In the genomic region with DNA sequence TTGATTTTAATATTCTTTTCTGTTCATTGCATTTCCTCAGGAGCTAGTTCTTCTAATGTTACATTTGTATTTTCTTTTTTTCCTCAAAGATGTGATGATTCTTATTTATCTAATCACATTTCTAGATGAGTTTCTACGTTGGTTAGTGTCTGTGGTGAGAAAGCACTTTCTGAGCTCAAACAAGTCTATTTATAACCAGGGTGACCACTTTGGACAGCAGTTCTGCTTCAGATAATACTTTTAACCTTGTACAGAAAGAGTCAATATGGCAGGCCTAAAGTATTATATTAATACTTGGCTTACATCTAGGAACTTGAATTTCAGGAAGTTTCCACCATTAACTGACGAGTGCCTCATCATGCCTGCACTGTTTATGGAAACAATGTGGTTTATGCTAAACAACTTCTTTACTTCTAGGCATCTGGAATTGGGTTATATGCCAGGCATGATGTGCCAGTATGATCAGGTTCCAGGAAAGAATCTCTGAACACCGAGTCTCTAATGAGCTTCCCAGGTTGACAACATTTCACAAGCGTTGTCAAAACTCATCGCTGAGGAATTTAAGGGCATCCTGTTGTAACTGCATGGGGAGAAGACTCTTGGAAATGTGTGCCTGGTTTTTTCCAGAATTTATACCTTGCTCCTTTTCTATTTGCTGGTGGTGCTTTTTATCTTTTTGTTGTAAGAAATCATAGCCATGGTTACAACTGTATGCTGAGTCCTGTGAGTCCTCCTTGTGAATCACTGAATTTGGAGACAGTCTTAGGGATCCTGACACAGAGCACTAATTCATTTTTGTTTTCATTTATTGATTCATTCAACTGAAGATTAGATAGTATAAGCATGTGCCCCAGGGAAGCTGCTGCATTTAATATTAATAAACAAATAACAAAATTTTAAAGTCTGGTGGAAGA, we compare ENCODE assay signal across 17 cellular contexts.
DNase-seq lines count a peak whose midpoint lies in the region; ATAC-seq and TF ChIP-seq lines count a peak whose summit lies in the region.
"Had no signal": no experiment of that assay in that cellular context is flagged by ENCODE, and none has a peak within 500 bp of the region (broad histone marks: within the 10 kb centered on the region; RNA-seq: fewer than 3 reads in every experiment).

No MANE protein-coding gene starts in this region.

- intact Hi-C loops in MCF 10A (cut with micrococcal nuclease) (no loop called here), breast epithelium (cut with DNase I; ENCODE audit: low total_unique reads) (no loop called here), tibial artery (cut with DNase I; ENCODE audit: low total_unique reads) (no loop called here)

- peak; percentile 98 for DNase-seq in MCF 10A (ENCODE audit: unreplicated experiment)
- DNase-seq in breast epithelium (ENCODE audit: low spot score in 2 of 2) = no peak
- peak; percentile 20 for DNase-seq in SK-N-MC (ENCODE audit: low read depth, low spot score)
- DNase-seq in fibroblast of gingiva (ENCODE audit: low read depth) = peak; percentile 90
- peak; percentile 85 for DNase-seq in skeletal muscle cell (ENCODE audit: low read depth)
- no peak for DNase-seq in activated naive CD4-positive, alpha-beta T cell treated with anti-CD3 and anti-CD28 coated beads, Interleukin-2, amount 50 U/mL, for 16 hours
- no peak for DNase-seq in T-cell
- no peak for DNase-seq in tibial artery
- DNase-seq: activated CD4-positive, CD25-positive, alpha-beta regulatory T cell treated with anti-CD3 and anti-CD28 coated beads, Interleukin-2, amount 50 U/mL, for 72 hours; activated T-cell treated with anti-CD3 and anti-CD28 coated beads for 4 hours; CD4-positive, alpha-beta memory T cell; esophagus squamous epithelium; NCI-H2171; small intestine; stimulated activated naive CD8-positive, alpha-beta T cell treated with anti-CD3 and anti-CD28 coated beads, Interleukin-15, Interleukin-2, amounts not matched to agents 100 U/mL and 50 U/mL, for 24 hours; uterus had no signal

- no peak for TF ChIP-seq POLR2A in breast epithelium (IDR thresholded peaks at IDR 0.05)

- POLR2A ChIA-PET in MCF 10A (lab: Yijun Ruan, JAX) (interaction anchor here (0.6 to 1.4 kb wide), 8 partner anchors 10 to 1261 kb away, joined by 3 to 4 read pairs (median 4); no protein-coding TSS in a partner anchor), T-cell (lab: Charles Lee) (no interaction called here)

- H3K27me3 ChIP-seq in breast epithelium (no peaks in the 10 kb centered on the region), tibial artery (no peaks in the 10 kb centered on the region)
- H3K27me3 ChIP-seq: esophagus squamous epithelium, uterus had no signal

- H3K27ac Mint-ChIP-seq in MCF 10A (ENCODE audit: low read depth, unreplicated experiment) (peak overlapping the region; percentile 99), T-cell (no peak overlapping the region)
- H3K27ac Mint-ChIP-seq: CD4-positive, alpha-beta memory T cell; memory B cell had no signal

- H3K36me3 ChIP-seq in breast epithelium (no peaks in the 10 kb centered on the region), SK-N-MC (ENCODE audit: insufficient read depth, low read length) (no peaks in the 10 kb centered on the region), tibial artery (no peaks in the 10 kb centered on the region)
- H3K36me3 ChIP-seq: esophagus squamous epithelium, uterus had no signal

- no peak for ATAC-seq in T-cell (replicated peaks in 1 of 4)
- ATAC-seq: stimulated activated naive CD8-positive, alpha-beta T cell treated with anti-CD3 and anti-CD28 coated beads, Interleukin-15, Interleukin-2, amounts not matched to agents 100 U/mL and 50 U/mL, for 24 hours had no signal

- H3K27ac ChIP-seq in breast epithelium (no peak overlapping the region), SK-N-MC (no peak overlapping the region), tibial artery (no peak overlapping the region)
- H3K27ac ChIP-seq: esophagus squamous epithelium, uterus had no signal

- H3K27me3 Mint-ChIP-seq in MCF 10A (ENCODE audit: insufficient read depth, unreplicated experiment) = no peaks in the 10 kb centered on the region
- H3K27me3 Mint-ChIP-seq in T-cell = no peaks in the 10 kb centered on the region
- H3K27me3 Mint-ChIP-seq: CD4-positive, alpha-beta memory T cell; memory B cell had no signal

- H3K4me1 Mint-ChIP-seq in MCF 10A (ENCODE audit: insufficient read depth, unreplicated experiment) = peaks cover 15% of the 10 kb centered on the region
- no peaks in the 10 kb centered on the region for H3K4me1 Mint-ChIP-seq in T-cell
- H3K4me1 Mint-ChIP-seq: CD4-positive, alpha-beta memory T cell; memory B cell had no signal

- H3K36me3 Mint-ChIP-seq in MCF 10A (ENCODE audit: insufficient read depth, unreplicated experiment) (no peaks in the 10 kb centered on the region), T-cell (no peaks in the 10 kb centered on the region)
- H3K36me3 Mint-ChIP-seq: CD4-positive, alpha-beta memory T cell; memory B cell had no signal

- no peak overlapping the region for H3K9ac ChIP-seq in SK-N-MC (ENCODE audit: insufficient read length)

- no peaks in the 10 kb centered on the region for H3K4me1 ChIP-seq in breast epithelium
- no peaks in the 10 kb centered on the region for H3K4me1 ChIP-seq in tibial artery
- H3K4me1 ChIP-seq: esophagus squamous epithelium, uterus had no signal

- H3K4me3 Mint-ChIP-seq in MCF 10A (ENCODE audit: unreplicated experiment) (peak overlapping the region; percentile 26), T-cell (no peak overlapping the region)
- H3K4me3 Mint-ChIP-seq: CD4-positive, alpha-beta memory T cell; memory B cell had no signal

- no peak for TF ChIP-seq CTCF in MCF 10A (IDR thresholded peaks at IDR 0.05; ENCODE audit: unreplicated experiment)
- TF ChIP-seq CTCF in breast epithelium (IDR thresholded peaks at IDR 0.05) = no peak
- TF ChIP-seq CTCF in tibial artery (IDR thresholded peaks at IDR 0.05) = no peak

- H3K9me3 Mint-ChIP-seq in MCF 10A (ENCODE audit: unreplicated experiment) (peaks cover 10% of the 10 kb centered on the region), T-cell (peaks cover 4 to 23% (median 14%) of the 10 kb centered on the region in 3 donors)

- no TSS peak for BruUV-seq in MCF 10A (replicated peaks; lab: Mats Ljungman, UMichigan)

- H3K4me3 ChIP-seq in breast epithelium (no peak overlapping the region), SK-N-MC (no peak overlapping the region), skeletal muscle cell (ENCODE audit: low read depth, low read length) (no peak overlapping the region), tibial artery (no peak overlapping the region)
- H3K4me3 ChIP-seq: esophagus squamous epithelium, uterus had no signal

- H3K9me3 ChIP-seq in breast epithelium = no peaks in the 10 kb centered on the region
- 0 out of 2 replicates have a peak, but pooled peaks cover 5% of the 10 kb centered on the region for H3K9me3 ChIP-seq in SK-N-MC (ENCODE audit: low read depth, low read length)
- H3K9me3 ChIP-seq in tibial artery = no peaks in the 10 kb centered on the region
- H3K9me3 ChIP-seq: uterus had no signal

- CTCF ChIA-PET in MCF 10A (lab: Yijun Ruan, JAX) (interaction anchor here (0.6 to 1.0 kb wide), 2 partner anchors 312 to 661 kb away, joined by 4 read pairs; no protein-coding TSS in a partner anchor), T-cell (lab: Charles Lee) (no interaction called here)

Comparison
In these comparisons a context has a peak if more than half of its experiments do, and no peak if none do; other contexts are left out.
1. DNase-seq: peak in MCF 10A (single experiment), SK-N-MC (single experiment), fibroblast of gingiva (single experiment) and skeletal muscle cell (single experiment); none in breast epithelium (0 of 2), activated naive CD4-positive, alpha-beta T cell treated with anti-CD3 and anti-CD28 coated beads, Interleukin-2, amount 50 U/mL, for 16 hours (single experiment), T-cell (0 of 34) and tibial artery (0 of 2).